In genomic region chr21:42681296-42682206, GRCh38 we compare ENCODE assay signal across 18 cellular contexts. TPM values are rescaled to one million over a fixed set of nuclear protein-coding genes. Genes with fewer than 3 reads are reported as not detected.
DNase-seq lines count a peak whose midpoint lies in the region; ATAC-seq and TF ChIP-seq lines count a peak whose summit lies in the region.
"Had no signal": no experiment of that assay in that cellular context is flagged by ENCODE, and none has a peak within 500 bp of the region (broad histone marks: within the 10 kb centered on the region; RNA-seq: fewer than 3 reads in every experiment).

No MANE protein-coding gene starts in this region.

- H3K27ac Mint-ChIP-seq in activated naive CD8-positive, alpha-beta T cell treated with anti-CD3 and anti-CD28 coated beads, Interleukin-2, amount 10 ng/mL, durations not matched to agents 7 days and 5 days, result peak overlapping the region; percentile 73

- H3K9me3 Mint-ChIP-seq in activated naive CD8-positive, alpha-beta T cell treated with anti-CD3 and anti-CD28 coated beads, Interleukin-2, amount 10 ng/mL, durations not matched to agents 7 days and 5 days, result no peaks in the 10 kb centered on the region

- H3K4me1 ChIP-seq in RWPE2 (ENCODE audit: insufficient read depth, poor library complexity, severe bottlenecking), result peaks cover 6% of the 10 kb centered on the region
- H3K4me1 ChIP-seq: upper lobe of right lung had no signal

- H3K27me3 ChIP-seq in RWPE2 (ENCODE audit: insufficient read depth, poor library complexity, severe bottlenecking), result no peaks in the 10 kb centered on the region
- H3K27me3 ChIP-seq: hepatocyte, upper lobe of right lung had no signal

- no peaks in the 10 kb centered on the region for H3K36me3 Mint-ChIP-seq in activated naive CD8-positive, alpha-beta T cell treated with anti-CD3 and anti-CD28 coated beads, Interleukin-2, amount 10 ng/mL, durations not matched to agents 7 days and 5 days

- no peak for ATAC-seq in RWPE2 (ENCODE audit: low read depth)
- ATAC-seq in activated naive CD8-positive, alpha-beta T cell treated with anti-CD3 and anti-CD28 coated beads, Interleukin-2, amount 10 ng/mL, durations not matched to agents 7 days and 5 days (ENCODE audit: low read depth), result no peak
- ATAC-seq: sciatic nerve, upper lobe of right lung had no signal

- peak overlapping the region; percentile 42 for H3K4me3 Mint-ChIP-seq in activated naive CD8-positive, alpha-beta T cell treated with anti-CD3 and anti-CD28 coated beads, Interleukin-2, amount 10 ng/mL, durations not matched to agents 7 days and 5 days

- H3K4me1 Mint-ChIP-seq in activated naive CD8-positive, alpha-beta T cell treated with anti-CD3 and anti-CD28 coated beads, Interleukin-2, amount 10 ng/mL, durations not matched to agents 7 days and 5 days, result peaks cover 57% of the 10 kb centered on the region

- no peaks in the 10 kb centered on the region for H3K36me3 ChIP-seq in RWPE2 (ENCODE audit: low read depth)
- H3K36me3 ChIP-seq: upper lobe of right lung had no signal

- H3K9me3 ChIP-seq in RWPE2 (ENCODE audit: severe bottlenecking), result no peaks in the 10 kb centered on the region
- H3K9me3 ChIP-seq: upper lobe of right lung had no signal

- DNase-seq in activated CD8-positive, alpha-beta memory T cell treated with anti-CD3 and anti-CD28 coated beads for 24 hours, result peak; percentile 64
- DNase-seq in activated CD8-positive, alpha-beta memory T cell treated with anti-CD3 and anti-CD28 coated beads, Interleukin-2, amount 50 U/mL, for 48 hours, result no peak
- DNase-seq in RWPE2 (ENCODE audit: low spot score), result peak; percentile 34
- no peak for DNase-seq in activated naive CD8-positive, alpha-beta T cell treated with anti-CD3 and anti-CD28 coated beads, Interleukin-2, amount 10 ng/mL, durations not matched to agents 7 days and 5 days
- peak; percentile 36 for DNase-seq in stimulated activated CD8-positive, alpha-beta memory T cell treated with anti-CD3 and anti-CD28 coated beads, Interleukin-4, amount 100 ng/mL, for 48 hours
- DNase-seq in SHP77 treated with DMSO at 0.1 percent for 48 hours (lab: John Stamatoyannopoulos, UW), result no peak
- DNase-seq in NCI-H1930 (lab: John Stamatoyannopoulos, UW), result no peak
- no peak for DNase-seq in SW480 (ENCODE audit: low spot score)
- DNase-seq: amniotic stem cell; central memory CD4-positive, alpha-beta T cell; effector CD8-positive, alpha-beta T cell; kidney glomerular epithelial cell; NCI-H1694; NCI-H524; upper lobe of right lung had no signal

- no peak overlapping the region for H3K27ac ChIP-seq in RWPE2 (ENCODE audit: poor library complexity, severe bottlenecking)
- H3K27ac ChIP-seq: C4-2B, hepatocyte, upper lobe of right lung had no signal

- no peak for TF ChIP-seq CTCF in RWPE2 (IDR thresholded peaks at IDR 0.05; ENCODE audit: poor library complexity, severe bottlenecking)

- H3K27me3 Mint-ChIP-seq in activated naive CD8-positive, alpha-beta T cell treated with anti-CD3 and anti-CD28 coated beads, Interleukin-2, amount 10 ng/mL, durations not matched to agents 7 days and 5 days, result peaks cover 4% of the 10 kb centered on the region

- POLR2A ChIA-PET in activated naive CD8-positive, alpha-beta T cell treated with anti-CD3 and anti-CD28 coated beads, Interleukin-2, amount 10 ng/mL, durations not matched to agents 7 days and 5 days (lab: Charles Lee), result interaction anchor here (1.0 kb wide), 1 partner anchor 67 kb away, joined by 3 read pairs; no protein-coding TSS in a partner anchor

- no peak overlapping the region for H3K4me3 ChIP-seq in RWPE2 (ENCODE audit: severe bottlenecking)
- H3K4me3 ChIP-seq: hepatocyte, upper lobe of right lung had no signal

RNA-seq across cellular contexts. Expression of gene PDE9A, which starts 28.1 kb away (rescaled TPM):
- 1 to 10 TPM; 7.5 to 9.5 TPM for total RNA-seq in activated naive CD8-positive, alpha-beta T cell treated with anti-CD3 and anti-CD28 coated beads, Interleukin-2, amount 10 ng/mL, durations not matched to agents 7 days and 5 days

Comparison
In these comparisons a context has a peak if more than half of its experiments do, and no peak if none do; other contexts are left out.
1. DNase-seq: peak in activated CD8-positive, alpha-beta memory T cell treated with anti-CD3 and anti-CD28 coated beads for 24 hours (single experiment), RWPE2 (single experiment) and stimulated activated CD8-positive, alpha-beta memory T cell treated with anti-CD3 and anti-CD28 coated beads, Interleukin-4, amount 100 ng/mL, for 48 hours (single experiment); none in activated CD8-positive, alpha-beta memory T cell treated with anti-CD3 and anti-CD28 coated beads, Interleukin-2, amount 50 U/mL, for 48 hours (single experiment), activated naive CD8-positive, alpha-beta T cell treated with anti-CD3 and anti-CD28 coated beads, Interleukin-2, amount 10 ng/mL, durations not matched to agents 7 days and 5 days (single experiment), SHP77 treated with DMSO at 0.1 percent for 48 hours (single experiment), NCI-H1930 (0 of 2) and SW480 (single experiment).